Comparison of ENCODE assay signal across 8 cellular contexts in the genomic region with DNA sequence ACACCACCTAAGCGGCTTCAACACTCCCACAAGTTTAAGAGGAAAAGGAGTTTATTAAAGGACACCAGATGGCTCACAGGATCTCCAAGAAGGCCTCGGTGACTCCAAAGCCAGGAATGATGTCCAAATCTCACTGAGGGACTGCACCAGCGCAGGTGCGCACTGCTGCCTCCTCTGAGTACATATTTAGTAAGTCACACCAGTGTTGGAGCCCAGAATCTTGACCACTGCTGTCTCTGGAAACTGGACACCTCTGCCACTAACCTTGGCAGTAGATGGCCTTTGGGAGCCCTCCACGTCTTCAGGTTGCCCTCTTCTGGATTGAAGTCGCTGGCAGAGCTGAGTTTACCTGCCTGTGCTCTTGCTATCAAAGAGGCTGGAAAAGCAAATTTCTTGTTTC. TPM values are rescaled to one million over a fixed set of nuclear protein-coding genes. Genes with fewer than 3 reads are reported as not detected.
"Had no signal": no experiment of that assay in that cellular context is flagged by ENCODE, and none has a peak within 500 bp of the region (broad histone marks: within the 10 kb centered on the region; RNA-seq: fewer than 3 reads in every experiment).

No MANE protein-coding gene starts in this region.

- H3K4me3 Mint-ChIP-seq: GM23338, H9 had no signal

- H2AFZ ChIP-seq: GM23338 had no signal

- H3K4me2 ChIP-seq: GM23338 had no signal

- H3K4me3 ChIP-seq: GM23338 had no signal

- FAIRE-seq: H1, H54, HTR-8/SVneo had no signal

- H3K27ac Mint-ChIP-seq: GM23338, H9 had no signal

- DNase-seq: H9, HCEC 1CT, IMR-90 had no signal

- ATAC-seq: GM23338 had no signal

- H3K9me3 Mint-ChIP-seq: GM23338 had no signal

RNA-seq across cellular contexts. Expression of a gene that starts 10.1 kb away (rescaled TPM):
- total RNA-seq: GM23338, H1, H9, HT-29, IMR-90 had no signal

RNA-seq across cellular contexts. Expression of a gene that starts 25.4 kb away (rescaled TPM):
- total RNA-seq: HT-29, IMR-90 had no signal
